In genomic region chr4:52659722-52660261, GRCh38 we compare ENCODE assay signal across 8 cellular contexts. TPM values are rescaled to one million over a fixed set of nuclear protein-coding genes. Genes with fewer than 3 reads are reported as not detected.
DNase-seq lines count a peak whose midpoint lies in the region; ATAC-seq and TF ChIP-seq lines count a peak whose summit lies in the region.

No MANE protein-coding gene starts in this region.

- H3K4me3 ChIP-seq in Peyer's patch, result peak overlapping the region; percentile 71 to 90 (median 80)
- H3K4me3 ChIP-seq in body of pancreas, result peak overlapping the region; percentile 59 to 60

- H3K9me3 Mint-ChIP-seq in T-helper 1 cell treated with Interleukin-12 subunit alpha and Interleukin-12 subunit beta and Interleukin-4 antibody, amounts not matched to agents 30 μg/mL and 1 μg/mL, for 36 hours, result peaks cover 6% of the 10 kb centered on the region
- peaks cover 4% of the 10 kb centered on the region for H3K9me3 Mint-ChIP-seq in progenitor cell of endocrine pancreas (ENCODE audit: low read depth)

- peaks cover 12% of the 10 kb centered on the region for H3K36me3 Mint-ChIP-seq in T-helper 1 cell treated with Interleukin-12 subunit alpha and Interleukin-12 subunit beta and Interleukin-4 antibody, amounts not matched to agents 30 μg/mL and 1 μg/mL, for 36 hours (ENCODE audit: low read depth)
- peaks cover 9% of the 10 kb centered on the region for H3K36me3 Mint-ChIP-seq in progenitor cell of endocrine pancreas (ENCODE audit: insufficient read depth)

- no peaks in the 10 kb centered on the region for H3K36me3 ChIP-seq in Peyer's patch
- no peaks in the 10 kb centered on the region for H3K36me3 ChIP-seq in body of pancreas (replicated peaks in 1 of 2; ENCODE audit: insufficient read depth in 1 of 2, low read depth in 2 of 2)

- peak in 1 of 2 donors; percentile 10 for TF ChIP-seq POLR2A in Peyer's patch (IDR thresholded peaks at IDR 0.05)
- TF ChIP-seq POLR2A in body of pancreas (IDR thresholded peaks at IDR 0.05), result peak in 2 of 3 donors; percentile 42 to 52

- H3K4me1 ChIP-seq in Peyer's patch (peaks cover 0 to 15% (median 1%) of the 10 kb centered on the region in 4 donors), body of pancreas (peaks cover 41% of the 10 kb centered on the region)

- H3K27ac Mint-ChIP-seq in T-helper 1 cell treated with Interleukin-12 subunit alpha and Interleukin-12 subunit beta and Interleukin-4 antibody, amounts not matched to agents 30 μg/mL and 1 μg/mL, for 36 hours, result peak overlapping the region; percentile 27
- peak overlapping the region; percentile 96 for H3K27ac Mint-ChIP-seq in progenitor cell of endocrine pancreas

- TF ChIP-seq CTCF in Peyer's patch (IDR thresholded peaks at IDR 0.05), result no peak
- no peak for TF ChIP-seq CTCF in body of pancreas (IDR thresholded peaks at IDR 0.05)
- TF ChIP-seq CTCF in progenitor cell of endocrine pancreas (IDR thresholded peaks at IDR 0.05; ENCODE audit: unreplicated experiment), result no peak

- intact Hi-C loops in body of pancreas (cut with DNase I), result no loop called here

- peak overlapping the region; percentile 71 for H3K4me3 Mint-ChIP-seq in T-helper 1 cell treated with Interleukin-12 subunit alpha and Interleukin-12 subunit beta and Interleukin-4 antibody, amounts not matched to agents 30 μg/mL and 1 μg/mL, for 36 hours
- peak overlapping the region; percentile 84 for H3K4me3 Mint-ChIP-seq in progenitor cell of endocrine pancreas (ENCODE audit: low read depth)

- peak; percentile 25 for ATAC-seq in HG02884 (IDR thresholded peaks at IDR 0.05; ENCODE audit: unreplicated experiment)
- ATAC-seq in body of pancreas, result peak; percentile 58

- WGBS in body of pancreas, 2 donors, result 1% methylated on average over 30 to 42 of the region's 45 CpGs

- H3K27me3 ChIP-seq in Peyer's patch (no peaks in the 10 kb centered on the region), body of pancreas (no peaks in the 10 kb centered on the region)

- peaks cover 15% of the 10 kb centered on the region for H3K27me3 Mint-ChIP-seq in T-helper 1 cell treated with Interleukin-12 subunit alpha and Interleukin-12 subunit beta and Interleukin-4 antibody, amounts not matched to agents 30 μg/mL and 1 μg/mL, for 36 hours (ENCODE audit: low read depth)
- no peaks in the 10 kb centered on the region for H3K27me3 Mint-ChIP-seq in progenitor cell of endocrine pancreas

- H3K27ac ChIP-seq in Peyer's patch, result peak overlapping the region; percentile 77 to 96 (median 94)
- H3K27ac ChIP-seq in body of pancreas, result peak overlapping the region; percentile 87 to 97 (median 94)

- H3K4me1 Mint-ChIP-seq in T-helper 1 cell treated with Interleukin-12 subunit alpha and Interleukin-12 subunit beta and Interleukin-4 antibody, amounts not matched to agents 30 μg/mL and 1 μg/mL, for 36 hours (ENCODE audit: low read depth), result peaks cover 16% of the 10 kb centered on the region
- H3K4me1 Mint-ChIP-seq in progenitor cell of endocrine pancreas (ENCODE audit: low read depth), result peaks cover 26% of the 10 kb centered on the region

- no peaks in the 10 kb centered on the region for H3K9me3 ChIP-seq in Peyer's patch
- no peaks in the 10 kb centered on the region for H3K9me3 ChIP-seq in body of pancreas

- DNase-seq in T-helper 1 cell (no peak), Peyer's patch (peak; percentile 39 to 81 (median 80)), body of pancreas (peak; percentile 56 to 74 (median 62)), hippocampal formation (lab: John Stamatoyannopoulos, UW) (peak; percentile 27 to 68), progenitor cell of endocrine pancreas (ENCODE audit: low spot score, unreplicated experiment) (peak; percentile 18), NCI-H226 (no peak)

RNA-seq across cellular contexts. Expression of gene USP46, which starts 0.7 kb away (rescaled TPM):
- total RNA-seq in Peyer's patch (10 to 100 TPM in 2 of 4 donors, 1 to 10 TPM in 2; 7.4 to 19.8 (median 9.4) TPM), body of pancreas (1 to 10 TPM; 6.7 to 6.9 TPM), progenitor cell of endocrine pancreas (33.1 and 33.6 TPM in 2 replicates)

Comparison
In these comparisons a context has a peak if more than half of its experiments do, and no peak if none do; other contexts are left out.
1. DNase-seq: peak in Peyer's patch (3 of 3), body of pancreas (4 of 4), hippocampal formation (2 of 2) and progenitor cell of endocrine pancreas (single experiment); none in T-helper 1 cell (0 of 5) and NCI-H226 (single experiment).